ENCODE assay signal across 12 cellular contexts in the genomic region with DNA sequence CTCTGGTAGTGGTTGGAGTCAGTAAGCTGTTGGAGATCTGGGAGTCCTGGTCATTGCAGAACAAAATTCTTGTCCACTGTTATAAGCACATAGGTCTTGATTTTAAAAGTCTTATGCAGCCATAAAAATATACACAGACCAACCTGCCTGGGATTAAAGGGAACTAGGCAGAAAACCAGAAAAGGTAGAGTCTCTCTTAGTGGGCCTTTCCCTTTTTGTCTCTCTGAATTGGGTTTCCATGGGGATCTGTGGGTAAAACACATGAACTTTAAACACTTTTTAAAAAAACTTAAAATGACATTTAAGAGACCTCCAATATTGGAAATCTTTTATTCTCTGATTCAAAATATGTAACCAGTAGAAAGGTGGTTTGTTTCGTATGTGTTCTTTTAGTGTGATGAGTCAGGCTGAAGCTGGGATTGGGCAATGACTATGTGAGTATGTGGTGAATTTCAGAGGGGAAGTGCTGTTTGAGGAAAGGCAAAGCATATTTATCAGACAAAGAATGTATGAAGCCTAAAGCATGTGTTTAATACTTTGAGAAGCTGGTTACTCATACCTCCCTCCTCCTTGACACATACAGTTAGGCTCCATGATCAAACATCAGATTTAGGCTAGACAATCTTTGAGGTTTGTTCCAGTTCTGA. TPM values are rescaled to one million over a fixed set of nuclear protein-coding genes. Genes with fewer than 3 reads are reported as not detected.
DNase-seq lines count a peak whose midpoint lies in the region; ATAC-seq and TF ChIP-seq lines count a peak whose summit lies in the region.
"Had no signal": no experiment of that assay in that cellular context is flagged by ENCODE, and none has a peak within 500 bp of the region (broad histone marks: within the 10 kb centered on the region; RNA-seq: fewer than 3 reads in every experiment).

No MANE protein-coding gene starts in this region.

- H3K4me3 ChIP-seq in fibroblast of villous mesenchyme (ENCODE audit: low read depth, low read length), result no peak overlapping the region
- H3K4me3 ChIP-seq: mucosa of descending colon had no signal

- peak; percentile 30 for DNase-seq in stimulated activated CD4-positive, alpha-beta T cell treated with anti-CD3 and anti-CD28 coated beads, Interleukin-15, amount 100 ng/mL, for 24 hours
- no peak for DNase-seq in stimulated activated CD4-positive, alpha-beta T cell treated with anti-CD3 and anti-CD28 coated beads, Interleukin-4, amount 100 ng/mL, for 4 hours
- DNase-seq in fibroblast of villous mesenchyme (ENCODE audit: low read depth) (peak; percentile 88), activated gamma-delta T cell (lab: John Stamatoyannopoulos, UW) (no peak), activated gamma-delta T cell treated with Interleukin-2 at 50 U/mL for 16 hours (no peak), NCI-H187 (lab: John Stamatoyannopoulos, UW) (no peak)
- DNase-seq: dermis blood vessel endothelial cell, DMS53, mucosa of descending colon, NCI-H1105 had no signal

- no peak for TF ChIP-seq CTCF in fibroblast of villous mesenchyme (IDR thresholded peaks at IDR 0.05; ENCODE audit: insufficient read depth, low read depth, low read length)

- ATAC-seq in SK-N-SH treated with all-trans-retinoic acid at 6 μM for 48 hours (peak; percentile 86), GM21381 (IDR thresholded peaks at IDR 0.05; ENCODE audit: unreplicated experiment) (no peak)
- ATAC-seq: mucosa of descending colon had no signal

TF ChIP-seq in SK-N-SH treated with all-trans-retinoic acid at 6 μM for 48 hours, 23 proteins besides CTCF, POLR2A, EP300 and RAD21:
- TF ChIP-seq, protein P1, sequence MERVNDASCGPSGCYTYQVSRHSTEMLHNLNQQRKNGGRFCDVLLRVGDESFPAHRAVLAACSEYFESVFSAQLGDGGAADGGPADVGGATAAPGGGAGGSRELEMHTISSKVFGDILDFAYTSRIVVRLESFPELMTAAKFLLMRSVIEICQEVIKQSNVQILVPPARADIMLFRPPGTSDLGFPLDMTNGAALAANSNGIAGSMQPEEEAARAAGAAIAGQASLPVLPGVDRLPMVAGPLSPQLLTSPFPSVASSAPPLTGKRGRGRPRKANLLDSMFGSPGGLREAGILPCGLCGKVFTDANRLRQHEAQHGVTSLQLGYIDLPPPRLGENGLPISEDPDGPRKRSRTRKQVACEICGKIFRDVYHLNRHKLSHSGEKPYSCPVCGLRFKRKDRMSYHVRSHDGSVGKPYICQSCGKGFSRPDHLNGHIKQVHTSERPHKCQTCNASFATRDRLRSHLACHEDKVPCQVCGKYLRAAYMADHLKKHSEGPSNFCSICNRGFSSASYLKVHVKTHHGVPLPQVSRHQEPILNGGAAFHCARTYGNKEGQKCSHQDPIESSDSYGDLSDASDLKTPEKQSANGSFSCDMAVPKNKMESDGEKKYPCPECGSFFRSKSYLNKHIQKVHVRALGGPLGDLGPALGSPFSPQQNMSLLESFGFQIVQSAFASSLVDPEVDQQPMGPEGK (CRISPR knock-in tag; IDR thresholded peaks at IDR 0.05; ENCODE audit: borderline replicate concordance), result no peak
- TF ChIP-seq, protein P2, sequence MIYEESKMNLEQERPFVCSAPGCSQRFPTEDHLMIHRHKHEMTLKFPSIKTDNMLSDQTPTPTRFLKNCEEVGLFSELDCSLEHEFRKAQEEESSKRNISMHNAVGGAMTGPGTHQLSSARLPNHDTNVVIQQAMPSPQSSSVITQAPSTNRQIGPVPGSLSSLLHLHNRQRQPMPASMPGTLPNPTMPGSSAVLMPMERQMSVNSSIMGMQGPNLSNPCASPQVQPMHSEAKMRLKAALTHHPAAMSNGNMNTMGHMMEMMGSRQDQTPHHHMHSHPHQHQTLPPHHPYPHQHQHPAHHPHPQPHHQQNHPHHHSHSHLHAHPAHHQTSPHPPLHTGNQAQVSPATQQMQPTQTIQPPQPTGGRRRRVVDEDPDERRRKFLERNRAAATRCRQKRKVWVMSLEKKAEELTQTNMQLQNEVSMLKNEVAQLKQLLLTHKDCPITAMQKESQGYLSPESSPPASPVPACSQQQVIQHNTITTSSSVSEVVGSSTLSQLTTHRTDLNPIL (CRISPR knock-in tag; IDR thresholded peaks at IDR 0.05; ENCODE audit: low read depth), result no peak
- TF ChIP-seq ZFP30 (CRISPR knock-in tag; IDR thresholded peaks at IDR 0.05) (no peak), ISL1 (CRISPR knock-in tag; IDR thresholded peaks at IDR 0.05) (no peak), ZNF8 (CRISPR knock-in tag; IDR thresholded peaks at IDR 0.05) (no peak), GLIS3 (CRISPR knock-in tag; IDR thresholded peaks at IDR 0.05) (no peak)
- TF ChIP-seq, protein P3, sequence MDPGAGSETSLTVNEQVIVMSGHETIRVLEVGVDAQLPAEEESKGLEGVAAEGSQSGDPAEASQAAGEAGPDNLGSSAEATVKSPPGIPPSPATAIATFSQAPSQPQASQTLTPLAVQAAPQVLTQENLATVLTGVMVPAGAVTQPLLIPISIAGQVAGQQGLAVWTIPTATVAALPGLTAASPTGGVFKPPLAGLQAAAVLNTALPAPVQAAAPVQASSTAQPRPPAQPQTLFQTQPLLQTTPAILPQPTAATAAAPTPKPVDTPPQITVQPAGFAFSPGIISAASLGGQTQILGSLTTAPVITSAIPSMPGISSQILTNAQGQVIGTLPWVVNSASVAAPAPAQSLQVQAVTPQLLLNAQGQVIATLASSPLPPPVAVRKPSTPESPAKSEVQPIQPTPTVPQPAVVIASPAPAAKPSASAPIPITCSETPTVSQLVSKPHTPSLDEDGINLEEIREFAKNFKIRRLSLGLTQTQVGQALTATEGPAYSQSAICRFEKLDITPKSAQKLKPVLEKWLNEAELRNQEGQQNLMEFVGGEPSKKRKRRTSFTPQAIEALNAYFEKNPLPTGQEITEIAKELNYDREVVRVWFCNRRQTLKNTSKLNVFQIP (CRISPR knock-in tag; IDR thresholded peaks at IDR 0.05; ENCODE audit: borderline replicate concordance, low read depth), result no peak

RNA-seq across cellular contexts. Expression of a gene that starts 29.6 kb away (rescaled TPM):
- 10.6 and 10.8 TPM in 2 replicates for total RNA-seq in fibroblast of villous mesenchyme

Comparison
In these comparisons a context has a peak if more than half of its experiments do, and no peak if none do; other contexts are left out.
1. DNase-seq: peak in stimulated activated CD4-positive, alpha-beta T cell treated with anti-CD3 and anti-CD28 coated beads, Interleukin-15, amount 100 ng/mL, for 24 hours (single experiment) and fibroblast of villous mesenchyme (single experiment); none in stimulated activated CD4-positive, alpha-beta T cell treated with anti-CD3 and anti-CD28 coated beads, Interleukin-4, amount 100 ng/mL, for 4 hours (0 of 2), activated gamma-delta T cell (single experiment), activated gamma-delta T cell treated with Interleukin-2 at 50 U/mL for 16 hours (single experiment) and NCI-H187 (0 of 2).